ENCODE assay signal across 7 cellular contexts in genomic region chr2:91597436-91597835, GRCh38.
DNase-seq lines count a peak whose midpoint lies in the region; ATAC-seq, FAIRE-seq and TF ChIP-seq lines count a peak whose summit lies in the region.
"Not testable (repeated sequence)": the region's sequence is repeated elsewhere in the genome, so short reads cannot be mapped to it uniquely, and the experiment has no call there.

No MANE protein-coding gene starts in this region.

- H3K9ac ChIP-seq in kidney (ENCODE audit: low read length in 2 of 2); HepG2 (ENCODE audit: insufficient read depth, low read depth, low read length): not testable (repeated sequence)

- not testable (repeated sequence) for H4K20me1 ChIP-seq in HepG2 (ENCODE audit: insufficient read depth, low read length)

- DNase-seq in RWPE2 (ENCODE audit: low spot score); MCF 10A (ENCODE audit: unreplicated experiment); HepG2 (ENCODE audit: low spot score): not testable (repeated sequence)
- DNase-seq in activated CD4-positive, alpha-beta T cell treated with anti-CD3 and anti-CD28 coated beads, Interleukin-2, amount 10 ng/mL, durations not matched to agents 24 days and 14 days, result peak; percentile 48
- peak; percentile 20 for DNase-seq in kidney
- DNase-seq in spleen, result peak; percentile 70
- peak; percentile 29 to 82 for DNase-seq in vagina (ENCODE audit: extremely low spot score in 2 of 2)

- not testable (repeated sequence) for H3K79me2 ChIP-seq in HepG2 (ENCODE audit: insufficient read depth, low read length)

- H3K9me3 Mint-ChIP-seq in activated CD4-positive, alpha-beta T cell treated with anti-CD3 and anti-CD28 coated beads, Interleukin-2, amount 10 ng/mL, durations not matched to agents 24 days and 14 days; MCF 10A (ENCODE audit: unreplicated experiment): not testable (repeated sequence)

- not testable (repeated sequence) for H3K4me2 ChIP-seq in HepG2 (ENCODE audit: low read depth, low read length)

- H3K36me3 Mint-ChIP-seq in activated CD4-positive, alpha-beta T cell treated with anti-CD3 and anti-CD28 coated beads, Interleukin-2, amount 10 ng/mL, durations not matched to agents 24 days and 14 days (ENCODE audit: low read depth); MCF 10A (ENCODE audit: insufficient read depth, unreplicated experiment): not testable (repeated sequence)

- not testable (repeated sequence) for H2AFZ ChIP-seq in HepG2 (ENCODE audit: low read length)

- not testable (repeated sequence) for H3K27me3 ChIP-seq in RWPE2 (ENCODE audit: insufficient read depth, poor library complexity, severe bottlenecking); HepG2 (ENCODE audit: control insufficient read depth in 1 of 2, insufficient read depth in 2 of 2, low read length in 2 of 2); spleen (replicated peaks in 1 of 7); vagina

- not testable (repeated sequence) for H3K27ac Mint-ChIP-seq in activated CD4-positive, alpha-beta T cell treated with anti-CD3 and anti-CD28 coated beads, Interleukin-2, amount 10 ng/mL, durations not matched to agents 24 days and 14 days
- peak overlapping the region; percentile 92 for H3K27ac Mint-ChIP-seq in MCF 10A (ENCODE audit: low read depth, unreplicated experiment)

- intact Hi-C loops in activated CD4-positive, alpha-beta T cell treated with anti-CD3 and anti-CD28 coated beads, Interleukin-2, amount 10 ng/mL, durations not matched to agents 24 days and 14 days (cut with micrococcal nuclease); MCF 10A (cut with micrococcal nuclease); kidney (cut with DNase I); HepG2 (cut with micrococcal nuclease; ENCODE audit: unreplicated experiment); spleen (cut with DNase I; ENCODE audit: low total_unique reads); vagina (cut with DNase I): not testable (repeated sequence)

- TF ChIP-seq POLR2A in HepG2 (IDR thresholded peaks at IDR 0.05; ENCODE audit: insufficient read depth in 1 of 2, low read depth in 2 of 2, low read length in 2 of 2); spleen (IDR thresholded peaks at IDR 0.05); vagina (IDR thresholded peaks at IDR 0.05): not testable (repeated sequence)

- 14% methylated on average over 7 of the region's 7 CpGs for WGBS in HepG2 (ENCODE audit: low lambda C conversion rate)
- 76 to 86% (median 82%) methylated on average over 6 to 7 of the region's 7 CpGs for WGBS in spleen, 5 donors

- CTCF ChIA-PET in MCF 10A (lab: Yijun Ruan, JAX); HepG2 (lab: Yijun Ruan, JAX; ENCODE audit: low intra/inter-chr PET ratio, low total read pairs): not testable (repeated sequence)

- peaks cover 17% of the 10 kb centered on the region for H3K4me1 ChIP-seq in RWPE2 (ENCODE audit: insufficient read depth, poor library complexity, severe bottlenecking)
- H3K4me1 ChIP-seq in kidney (ENCODE audit: control insufficient read depth in 1 of 2, insufficient read depth in 1 of 2, low read depth in 1 of 2, low read length in 2 of 2); HepG2 (ENCODE audit: insufficient read depth, low read length); spleen; vagina: not testable (repeated sequence)

- in situ Hi-C loops in HepG2 (cut with HindIII; ENCODE audit: extremely low pct_ligation_motif_present, low pct_unique_long_range_greater_than_20kb), result not testable (repeated sequence)

- H3K4me1 Mint-ChIP-seq in activated CD4-positive, alpha-beta T cell treated with anti-CD3 and anti-CD28 coated beads, Interleukin-2, amount 10 ng/mL, durations not matched to agents 24 days and 14 days, result not testable (repeated sequence)
- peaks cover 18% of the 10 kb centered on the region for H3K4me1 Mint-ChIP-seq in MCF 10A (ENCODE audit: insufficient read depth, unreplicated experiment)

- H3K4me3 ChIP-seq in RWPE2 (ENCODE audit: severe bottlenecking); kidney (ENCODE audit: low read length in 2 of 2); HepG2 (replicated peaks in 1 of 3; ENCODE audit: insufficient read depth in 1 of 3, low read depth in 2 of 3, low read length in 3 of 3); spleen; vagina: not testable (repeated sequence)

- not testable (repeated sequence) for TF ChIP-seq EP300 in HepG2 (IDR thresholded peaks at IDR 0.05; ENCODE audit: low read depth in 2 of 2, low read length in 2 of 2); HepG2 (CRISPR knock-in tag; IDR thresholded peaks at IDR 0.05; ENCODE audit: borderline replicate concordance)

- H3K36me3 ChIP-seq in RWPE2 (ENCODE audit: low read depth); kidney (ENCODE audit: control insufficient read depth in 1 of 2, insufficient read depth in 2 of 2, low read length in 2 of 2); HepG2 (replicated peaks in 1 of 2; ENCODE audit: control insufficient read depth in 1 of 2, insufficient read depth in 2 of 2, low read length in 2 of 2); spleen; vagina: not testable (repeated sequence)

- peak overlapping the region; percentile 98 for H3K27ac ChIP-seq in RWPE2 (ENCODE audit: poor library complexity, severe bottlenecking)
- H3K27ac ChIP-seq in kidney (ENCODE audit: low read depth in 2 of 2, low read length in 2 of 2); HepG2 (ENCODE audit: extremely low read length, insufficient read depth, low read length); spleen; vagina: not testable (repeated sequence)

- BruUV-seq in MCF 10A (replicated peaks; lab: Mats Ljungman, UMichigan); HepG2 (replicated peaks; lab: Mats Ljungman, UMichigan): not testable (repeated sequence)

- not testable (repeated sequence) for FAIRE-seq in kidney (lab: Jason Lieb, UNC); HepG2 (lab: Jason Lieb, UNC)

- H3K4me3 Mint-ChIP-seq in activated CD4-positive, alpha-beta T cell treated with anti-CD3 and anti-CD28 coated beads, Interleukin-2, amount 10 ng/mL, durations not matched to agents 24 days and 14 days; MCF 10A (ENCODE audit: unreplicated experiment): not testable (repeated sequence)

- not testable (repeated sequence) for ATAC-seq in RWPE2 (ENCODE audit: low read depth); HepG2

- POLR2A ChIA-PET in MCF 10A (lab: Yijun Ruan, JAX); HepG2 (lab: Yijun Ruan, JAX): not testable (repeated sequence)

- TF ChIP-seq CTCF in RWPE2 (IDR thresholded peaks at IDR 0.05; ENCODE audit: poor library complexity, severe bottlenecking); MCF 10A (IDR thresholded peaks at IDR 0.05; ENCODE audit: unreplicated experiment); kidney (IDR thresholded peaks at IDR 0.05; ENCODE audit: borderline replicate concordance, extremely low read depth, insufficient read depth); HepG2 (CRISPR knock-in tag; IDR thresholded peaks at IDR 0.05); spleen (IDR thresholded peaks at IDR 0.05 in 8 of 11, conservative IDR thresholded peaks at IDR 0.05 in 3 of 11); vagina (IDR thresholded peaks at IDR 0.05): not testable (repeated sequence)

- TF ChIP-seq RAD21 in HepG2 (CRISPR knock-in tag; IDR thresholded peaks at IDR 0.05), result not testable (repeated sequence)

- not testable (repeated sequence) for H3K27me3 Mint-ChIP-seq in activated CD4-positive, alpha-beta T cell treated with anti-CD3 and anti-CD28 coated beads, Interleukin-2, amount 10 ng/mL, durations not matched to agents 24 days and 14 days; MCF 10A (ENCODE audit: insufficient read depth, unreplicated experiment)

- H3K9me3 ChIP-seq in RWPE2 (ENCODE audit: severe bottlenecking); kidney (ENCODE audit: control insufficient read depth in 1 of 2, low read length in 2 of 2); HepG2 (ENCODE audit: low read length); spleen; vagina: not testable (repeated sequence)

TF ChIP-seq in HepG2, 621 proteins besides CTCF, POLR2A, EP300 and RAD21:
- TF ChIP-seq FOXP1 (IDR thresholded peaks at IDR 0.05), result peak; percentile 57
- not testable (repeated sequence) for TF ChIP-seq FOXP1 (CRISPR knock-in tag; IDR thresholded peaks at IDR 0.05); NONO (CRISPR knock-in tag; conservative IDR thresholded peaks at IDR 0.05)
- peak; percentile 29; the same call in 1 of the 2 replicates for TF ChIP-seq NONO (IDR thresholded peaks at IDR 0.05)
